20 cellular contexts compared by ENCODE assay signal in genomic region chr1:112687361-112687760, GRCh38. TPM values are rescaled to one million over a fixed set of nuclear protein-coding genes. Genes with fewer than 3 reads are reported as not detected.
A peak's percentile ranks its signal among the peaks of the same experiment; 100 is the strongest.
DNase-seq lines count a peak whose midpoint lies in the region; ATAC-seq, FAIRE-seq and TF ChIP-seq lines count a peak whose summit lies in the region.
"Had no signal": no experiment of that assay in that cellular context is flagged by ENCODE, and none has a peak within 500 bp of the region (broad histone marks: within the 10 kb centered on the region; RNA-seq: fewer than 3 reads in every experiment).

No MANE protein-coding gene starts in this region.

- no peak overlapping the region for H2AFZ ChIP-seq in SK-N-SH (ENCODE audit: low read depth)
- no peak overlapping the region for H2AFZ ChIP-seq in mammary epithelial cell (ENCODE audit: low read depth, low read length)
- H2AFZ ChIP-seq in keratinocyte (ENCODE audit: control insufficient read depth, low read length) = no peak overlapping the region
- H2AFZ ChIP-seq: GM23248 had no signal

- TF ChIP-seq CTCF in SK-N-SH (IDR thresholded peaks at IDR 0.05) (no peak), mammary epithelial cell (conservative IDR thresholded peaks at IDR 0.05 in 1 of 2, IDR thresholded peaks at IDR 0.05 in 1 of 2; ENCODE audit: extremely low read depth in 1 of 2, insufficient read depth in 1 of 2, low read depth in 1 of 2, low read length in 2 of 2) (no peak), keratinocyte (optimal IDR thresholded peaks at IDR 0.05 in 1 of 3, IDR thresholded peaks at IDR 0.05 in 1 of 3, conservative IDR thresholded peaks at IDR 0.05 in 1 of 3; ENCODE audit: extremely low read depth in 1 of 3, insufficient read depth in 2 of 3, low read length in 3 of 3) (no peak), psoas muscle (IDR thresholded peaks at IDR 0.05) (no peak)

- peak; percentile 93 for FAIRE-seq in keratinocyte (lab: Jason Lieb, UNC)
- FAIRE-seq: A204.1, G401.6, GM12892 had no signal

- WGBS in SK-N-SH (ENCODE audit: low lambda C conversion rate) = 85% methylated on average over 4 of the region's 4 CpGs
- WGBS in mammary epithelial cell (ENCODE audit: low coverage, missing lambda C conversion rate) = 0% methylated on average over 4 of the region's 4 CpGs
- WGBS in urinary bladder = 79% methylated on average over 4 of the region's 4 CpGs
- WGBS in psoas muscle, 3 donors = 83 to 87% (median 85%) methylated on average over 4 of the region's 4 CpGs

- no peaks in the 10 kb centered on the region for H3K9me3 ChIP-seq in SK-N-SH
- no peaks in the 10 kb centered on the region for H3K9me3 ChIP-seq in mammary epithelial cell (replicated peaks; ENCODE audit: insufficient read depth, low read length)
- no peaks in the 10 kb centered on the region for H3K9me3 ChIP-seq in keratinocyte (ENCODE audit: control insufficient read depth, low read depth, low read length)
- H3K9me3 ChIP-seq in psoas muscle = no peaks in the 10 kb centered on the region
- H3K9me3 ChIP-seq: MG63 had no signal

- H3K79me2 ChIP-seq in SK-N-SH (ENCODE audit: insufficient read depth) (peaks cover 39% of the 10 kb centered on the region), mammary epithelial cell (ENCODE audit: insufficient read depth, low read length) (peaks cover 40% of the 10 kb centered on the region), keratinocyte (ENCODE audit: control insufficient read depth, insufficient read depth, low read length) (peaks cover 4% of the 10 kb centered on the region)

- in situ Hi-C loops in mammary epithelial cell (cut with MboI; ENCODE audit: low sequenced_read_pairs in 2 of 2) = no loop called here

- H3K36me3 ChIP-seq in SK-N-SH (replicated peaks in 1 of 2; ENCODE audit: control insufficient read depth in 1 of 2, insufficient read depth in 2 of 2, low read length in 1 of 2) (peaks cover 9 to 17% of the 10 kb centered on the region in 2 experiments), mammary epithelial cell (ENCODE audit: insufficient read depth, low read length) (peaks cover 15% of the 10 kb centered on the region), keratinocyte (ENCODE audit: control insufficient read depth in 2 of 2, extremely low read depth in 1 of 2, insufficient read depth in 2 of 2, low read length in 2 of 2) (peaks cover 5 to 16% of the 10 kb centered on the region in 2 experiments), urinary bladder (ENCODE audit: insufficient read depth) (no peaks in the 10 kb centered on the region), psoas muscle (ENCODE audit: insufficient read depth in 1 of 2, low read depth in 1 of 2) (peaks cover 0 to 26% of the 10 kb centered on the region in 2 donors)

- H3K4me2 ChIP-seq in SK-N-SH (no peak overlapping the region), mammary epithelial cell (ENCODE audit: insufficient read depth, low read depth, low read length) (peak overlapping the region; percentile 46), keratinocyte (ENCODE audit: control insufficient read depth, extremely low read depth, insufficient read depth, low read depth, low read length) (peak overlapping the region; percentile 66)

- no TSS peak for BruUV-seq in mammary epithelial cell (replicated peaks; lab: Mats Ljungman, UMichigan)

- H3K9ac ChIP-seq in SK-N-SH (no peak overlapping the region), mammary epithelial cell (ENCODE audit: insufficient read depth, low read length) (peak overlapping the region; percentile 65), keratinocyte (ENCODE audit: control insufficient read depth, extremely low read depth, insufficient read depth, low read length) (peak overlapping the region; percentile 29)
- H3K9ac ChIP-seq: GM23248 had no signal

- TF ChIP-seq RAD21 in SK-N-SH (IDR thresholded peaks at IDR 0.05; ENCODE audit: low read length) = no peak

- CTCF ChIA-PET in SK-N-SH (lab: Yijun Ruan, JAX) = no interaction called here
- CTCF ChIA-PET in mammary epithelial cell (lab: Charles Lee; ENCODE audit: low non-redundant PET) = no interaction called here

- dilution Hi-C loops in mammary epithelial cell (cut with HindIII; ENCODE audit: low sequenced_read_pairs) = no loop called here
- dilution Hi-C loops in keratinocyte (cut with MboI; ENCODE audit: extremely low pct_ligation_motif_present, low sequenced_read_pairs) = no loop called here

- H3K27me3 ChIP-seq in SK-N-SH (ENCODE audit: insufficient read depth) (no peaks in the 10 kb centered on the region), mammary epithelial cell (ENCODE audit: insufficient read depth, low read length) (no peaks in the 10 kb centered on the region), keratinocyte (ENCODE audit: control insufficient read depth, extremely low read depth, insufficient read depth, low read length) (no peaks in the 10 kb centered on the region), psoas muscle (ENCODE audit: insufficient read depth in 3 of 3, low read length in 2 of 3) (no peaks in the 10 kb centered on the region)
- H3K27me3 ChIP-seq: MG63 had no signal

- DNase-seq in SK-N-SH = peak; percentile 3
- DNase-seq in mammary epithelial cell = peak; percentile 98
- peak; percentile 97 for DNase-seq in keratinocyte (ENCODE audit: low read depth, low spot score)
- no peak for DNase-seq in psoas muscle
- DNase-seq in inferior parietal cortex (ENCODE audit: extremely low spot score) = no peak
- DNase-seq: C1 segment of cervical spinal cord, GM23248, KG1, MG63, NCI-H1105, NCI-H1694 treated with DMSO at 0.1 percent for 48 hours, NCI-H2171, NCI-H510A, SHP77 had no signal

- H3K4me1 ChIP-seq in SK-N-SH (ENCODE audit: control insufficient read depth in 1 of 2, insufficient read depth in 2 of 2, low read depth in 1 of 2, low read length in 1 of 2) = no peaks in the 10 kb centered on the region; a peak in 1 of 4 replicates
- H3K4me1 ChIP-seq in mammary epithelial cell (ENCODE audit: insufficient read depth, low read length) = peaks cover 27% of the 10 kb centered on the region
- H3K4me1 ChIP-seq in keratinocyte (ENCODE audit: control insufficient read depth, extremely low read depth, insufficient read depth, low read length) = peaks cover 25% of the 10 kb centered on the region
- peaks cover 2% of the 10 kb centered on the region for H3K4me1 ChIP-seq in urinary bladder (ENCODE audit: insufficient read depth)
- peaks cover 5% of the 10 kb centered on the region for H3K4me1 ChIP-seq in psoas muscle

- POLR2A ChIA-PET in SK-N-SH (lab: Yijun Ruan, JAX) = no interaction called here

- no peaks in the 10 kb centered on the region for H3F3A ChIP-seq in SK-N-SH (replicated peaks; ENCODE audit: insufficient read depth)

- H3K4me3 ChIP-seq in SK-N-SH (ENCODE audit: low read depth in 2 of 2, low read length in 1 of 2) = no peak overlapping the region
- H3K4me3 ChIP-seq in mammary epithelial cell (replicated peaks in 1 of 3; ENCODE audit: insufficient read depth in 1 of 3, low read depth in 2 of 3, low read length in 3 of 3) = no peak overlapping the region
- no peak overlapping the region for H3K4me3 ChIP-seq in keratinocyte (ENCODE audit: control insufficient read depth in 2 of 3, extremely low read depth in 1 of 3, insufficient read depth in 2 of 3, low read depth in 1 of 3, low read length in 3 of 3)
- H3K4me3 ChIP-seq in urinary bladder (ENCODE audit: low read depth, low read length) = no peak overlapping the region
- H3K4me3 ChIP-seq in psoas muscle = no peak overlapping the region
- H3K4me3 ChIP-seq: GM23248, MG63 had no signal

- TF ChIP-seq EP300 in SK-N-SH (IDR thresholded peaks at IDR 0.05; ENCODE audit: borderline replicate concordance in 1 of 2, low read depth in 1 of 2, low read length in 1 of 2) = no peak

- intact Hi-C loops in mammary epithelial cell (cut with micrococcal nuclease) = loop anchor here (1.0 kb wide), 3 partner anchors 13 to 18 kb away; partner anchors contain the start of gene MOV10
- intact Hi-C loops in psoas muscle (cut with DNase I) = no loop called here

- H3K9me1 ChIP-seq in keratinocyte (ENCODE audit: control insufficient read depth, extremely low read depth, insufficient read depth, low read length) = no peaks in the 10 kb centered on the region

- peaks cover 19% of the 10 kb centered on the region for H4K20me1 ChIP-seq in SK-N-SH (ENCODE audit: insufficient read depth)
- H4K20me1 ChIP-seq in mammary epithelial cell (ENCODE audit: insufficient read depth, low read length) = no peaks in the 10 kb centered on the region
- H4K20me1 ChIP-seq in keratinocyte (ENCODE audit: control insufficient read depth, extremely low read depth, insufficient read depth, low read length) = no peaks in the 10 kb centered on the region

- ATAC-seq in SK-N-SH treated with all-trans-retinoic acid at 6 μM for 48 hours (no peak), GM19324 (IDR thresholded peaks at IDR 0.05; ENCODE audit: low FRiP score, unreplicated experiment) (no peak), psoas muscle (no peak)

- H3K27ac ChIP-seq in SK-N-SH (ENCODE audit: low read depth in 2 of 2, low read length in 1 of 2) (no peak overlapping the region; a peak in 1 of 4 replicates), mammary epithelial cell (ENCODE audit: insufficient read depth, low read depth, low read length) (peak overlapping the region; percentile 91), keratinocyte (ENCODE audit: control insufficient read depth, insufficient read depth, low read length) (peak overlapping the region; percentile 75), urinary bladder (ENCODE audit: low read depth) (peak overlapping the region; percentile 76), psoas muscle (no peak overlapping the region)
- H3K27ac ChIP-seq: GM23248 had no signal

- H3K9me2 ChIP-seq in SK-N-SH = no peaks in the 10 kb centered on the region

RNA-seq across cellular contexts. Expression of gene MOV10, which starts 12.9 kb away (rescaled TPM):
- polyA plus RNA-seq in SK-N-SH (2012; rRNA removed) (81.0 and 87.4 TPM in 2 replicates), mammary epithelial cell (65.2 TPM), keratinocyte (28.6 to 39.2 TPM (median 30.6 TPM) in 3 replicates), urinary bladder (36.1 TPM), psoas muscle (1 to 10 TPM; 4.8 to 6.4 (median 6.4) TPM)
- polyA plus RNA-seq in SK-N-SH (2012; cell fraction: cytosol; rRNA removed) = 25.9 and 38.1 TPM in 2 replicates
- 325 and 510 TPM in 2 replicates for polyA plus RNA-seq in SK-N-SH (2012; cell fraction: nucleus; rRNA removed)
- total RNA-seq in mammary epithelial cell (10 to 100 TPM; 52.2 to 76.0 TPM), urinary bladder (27.5 TPM), psoas muscle (10 to 100 TPM in 2 of 4 donors, 1 to 10 TPM in 2; 5.3 to 10.6 (median 8.3) TPM)
- polyA minus RNA-seq in mammary epithelial cell (81.0 TPM), keratinocyte (37.8 to 59.4 TPM (median 52.1 TPM) in 3 replicates)
- 36.0 TPM for polyA plus RNA-seq in keratinocyte (2011; ENCODE audit: low read depth)
- 20.5 and 26.0 TPM in 2 replicates for polyA plus RNA-seq in keratinocyte (2011; cell fraction: cytosol; rRNA removed)
- 86.0 and 114 TPM in 2 replicates for polyA plus RNA-seq in keratinocyte (2011; cell fraction: nucleus; rRNA removed)
- 35.4 and 47.6 TPM in 2 replicates for polyA plus RNA-seq in keratinocyte (2012; ENCODE audit: low replicate concordance)
- polyA minus RNA-seq in keratinocyte (2011; cell fraction: cytosol; rRNA and poly(A)+ RNA removed) = 49.7 TPM
- polyA minus RNA-seq in keratinocyte (2011; cell fraction: nucleus; rRNA and poly(A)+ RNA removed) = 53.8 and 55.9 TPM in 2 replicates

RNA-seq across cellular contexts. Expression of gene RHOC, which starts 19.6 kb away (rescaled TPM):
- 961 and 1,028 TPM in 2 replicates for polyA plus RNA-seq in SK-N-SH (2012; rRNA removed)
- polyA plus RNA-seq in SK-N-SH (2012; cell fraction: cytosol; rRNA removed) = 761 and 772 TPM in 2 replicates
- 538 and 661 TPM in 2 replicates for polyA plus RNA-seq in SK-N-SH (2012; cell fraction: nucleus; rRNA removed)
- 100 to 1,000 TPM; 383 to 495 TPM for total RNA-seq in mammary epithelial cell
- 1,160 TPM for polyA plus RNA-seq in mammary epithelial cell
- polyA minus RNA-seq in mammary epithelial cell = 644 TPM
- 639 to 942 TPM (median 813 TPM) in 3 replicates for polyA plus RNA-seq in keratinocyte
- polyA plus RNA-seq in keratinocyte (2011; ENCODE audit: low read depth) = 318 TPM
- polyA plus RNA-seq in keratinocyte (2011; cell fraction: cytosol; rRNA removed) = 729 and 994 TPM in 2 replicates
- 447 and 491 TPM in 2 replicates for polyA plus RNA-seq in keratinocyte (2011; cell fraction: nucleus; rRNA removed)
- polyA plus RNA-seq in keratinocyte (2012; ENCODE audit: low replicate concordance) = 415 and 728 TPM in 2 replicates
- polyA minus RNA-seq in keratinocyte = 503 to 721 TPM (median 560 TPM) in 3 replicates
- polyA minus RNA-seq in keratinocyte (2011; cell fraction: cytosol; rRNA and poly(A)+ RNA removed) = 621 TPM
- 137 and 149 TPM in 2 replicates for polyA minus RNA-seq in keratinocyte (2011; cell fraction: nucleus; rRNA and poly(A)+ RNA removed)
- 149 TPM for total RNA-seq in urinary bladder
- 300 TPM for polyA plus RNA-seq in urinary bladder
- 10 to 100 TPM; 43.5 to 88.3 (median 75.5) TPM for total RNA-seq in psoas muscle
- polyA plus RNA-seq in psoas muscle = 10 to 100 TPM; 39.1 to 89.7 (median 76.9) TPM

RNA-seq across cellular contexts. Expression of gene PPM1J, which starts 27.8 kb away (rescaled TPM):
- 5.3 and 6.7 TPM in 2 replicates for polyA plus RNA-seq in SK-N-SH (2012; rRNA removed)
- 2.7 and 3.7 TPM in 2 replicates for polyA plus RNA-seq in SK-N-SH (2012; cell fraction: cytosol; rRNA removed)
- polyA plus RNA-seq in SK-N-SH (2012; cell fraction: nucleus; rRNA removed) = 21.9 and 22.0 TPM in 2 replicates
- total RNA-seq in mammary epithelial cell = 1 to 10 TPM; 6.2 to 9.4 TPM
- polyA plus RNA-seq in mammary epithelial cell = 6.2 TPM
- 5.6 TPM for polyA minus RNA-seq in mammary epithelial cell
- polyA plus RNA-seq in keratinocyte = 7.7 to 14.2 TPM (median 7.7 TPM) in 3 replicates
- polyA plus RNA-seq in keratinocyte (2011; ENCODE audit: low read depth) = 1.3 TPM
- 5.5 and 8.3 TPM in 2 replicates for polyA plus RNA-seq in keratinocyte (2011; cell fraction: cytosol; rRNA removed)
- 32.6 and 41.3 TPM in 2 replicates for polyA plus RNA-seq in keratinocyte (2011; cell fraction: nucleus; rRNA removed)
- 7.1 and 7.8 TPM in 2 replicates for polyA plus RNA-seq in keratinocyte (2012; ENCODE audit: low replicate concordance)
- 4.0 to 7.7 TPM (median 6.9 TPM) in 3 replicates for polyA minus RNA-seq in keratinocyte
- polyA minus RNA-seq in keratinocyte (2011; cell fraction: cytosol; rRNA and poly(A)+ RNA removed) = 6.9 TPM
- polyA minus RNA-seq in keratinocyte (2011; cell fraction: nucleus; rRNA and poly(A)+ RNA removed) = 3.6 and 3.9 TPM in 2 replicates
- 0.37 TPM for total RNA-seq in urinary bladder
- 1.5 TPM for polyA plus RNA-seq in urinary bladder
- 1 to 10 TPM; 4.1 to 7.2 (median 6.1) TPM for total RNA-seq in psoas muscle
- 1 to 10 TPM; 4.1 to 8.8 (median 6.0) TPM for polyA plus RNA-seq in psoas muscle

Comparison
In these comparisons a context has a peak if more than half of its experiments do, and no peak if none do; other contexts are left out.
1. DNase-seq: peak in SK-N-SH (single experiment), mammary epithelial cell (single experiment) and keratinocyte (single experiment); none in psoas muscle (0 of 2) and inferior parietal cortex (single experiment).
2. H3K27ac ChIP-seq: peak in mammary epithelial cell (single experiment), keratinocyte (single experiment) and urinary bladder (single experiment); none in SK-N-SH (0 of 2) and psoas muscle (single experiment).